ENCODE assay signal across 8 cellular contexts in the genomic region with DNA sequence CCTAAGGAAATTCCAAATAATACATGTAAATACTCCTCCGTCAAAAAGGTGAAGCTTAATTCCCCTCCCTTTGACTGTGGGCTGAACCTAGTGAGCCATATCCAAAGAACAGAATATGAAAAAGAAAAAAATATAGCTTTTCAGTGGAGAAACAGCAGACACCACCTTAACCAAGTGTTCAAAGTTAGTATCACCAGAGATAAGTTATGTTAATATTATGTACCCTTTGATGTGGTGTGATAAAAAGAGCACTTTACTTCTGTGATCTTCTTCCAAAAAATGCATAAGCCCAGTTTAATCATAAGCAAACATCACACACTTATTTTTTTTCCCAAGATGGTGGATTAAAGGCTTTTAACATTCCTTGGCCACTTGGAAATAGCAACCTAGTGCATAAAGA.
"Had no signal": no experiment of that assay in that cellular context is flagged by ENCODE, and none has a peak within 500 bp of the region (broad histone marks: within the 10 kb centered on the region; RNA-seq: fewer than 3 reads in every experiment).

No MANE protein-coding gene starts in this region.

- ATAC-seq: GM12878 had no signal

- FAIRE-seq: G401.6, GM12878, GM12891, GM12892, GM18507, GM19239 had no signal

- H3K4me3 ChIP-seq: GM12878 had no signal

- DNase-seq: GDM1, GF-D8 had no signal
